32 cellular contexts compared by ENCODE assay signal in genomic region chr6:70336976-70337375, GRCh38. TPM values are rescaled to one million over a fixed set of nuclear protein-coding genes. Genes with fewer than 3 reads are reported as not detected.
"Had no signal": no experiment of that assay in that cellular context is flagged by ENCODE, and none has a peak within 500 bp of the region (broad histone marks: within the 10 kb centered on the region; RNA-seq: fewer than 3 reads in every experiment).

No MANE protein-coding gene starts in this region.

- H3K4me2 ChIP-seq: neural progenitor cell had no signal

- H3K27ac Mint-ChIP-seq: effector memory CD8-positive, alpha-beta T cell; immature natural killer cell; naive thymus-derived CD4-positive, alpha-beta T cell; nephron; neural progenitor cell; stimulated activated naive B cell treated with anti-CD40 and anti-IgM and Interleukin-4, amounts not matched to agents 10 μg/mL and 1 μg/mL and 100 μg/mL, for 72 hours; stimulated activated naive CD8-positive, alpha-beta T cell treated with anti-CD3 and anti-CD28 coated beads, Interleukin-15, Interleukin-2, amounts not matched to agents 100 ng/mL and 50 ng/mL, for 24 hours had no signal

- H3K9ac ChIP-seq: neural progenitor cell had no signal

- H3K27me3 ChIP-seq: esophagus squamous epithelium, heart right ventricle, neural progenitor cell, ovary, sigmoid colon, tibial nerve, upper lobe of right lung, uterus had no signal

- H3K4me1 ChIP-seq: esophagus squamous epithelium, heart right ventricle, lower lobe of right lung, neural progenitor cell, psoas muscle, sigmoid colon, tibial nerve, upper lobe of right lung, uterus had no signal

- ATAC-seq: effector memory CD8-positive, alpha-beta T cell; heart right ventricle; left ventricle myocardium superior; naive thymus-derived CD4-positive, alpha-beta T cell; psoas muscle; stimulated activated naive B cell treated with anti-CD40 and anti-IgM and Interleukin-4, amounts not matched to agents 10 μg/mL and 1 μg/mL and 100 μg/mL, for 72 hours; upper lobe of right lung had no signal

- H3K36me3 Mint-ChIP-seq: immature natural killer cell; neural progenitor cell; stimulated activated naive B cell treated with anti-CD40 and anti-IgM and Interleukin-4, amounts not matched to agents 10 μg/mL and 1 μg/mL and 100 μg/mL, for 72 hours had no signal

- H3K36me3 ChIP-seq: esophagus squamous epithelium, heart right ventricle, lower lobe of right lung, neural progenitor cell, ovary, sigmoid colon, thoracic aorta, tibial nerve, upper lobe of right lung, uterus had no signal

- DNase-seq: effector memory CD8-positive, alpha-beta T cell; esophagus squamous epithelium; foreskin melanocyte; glutamatergic neuron; heart right ventricle; hypothalamus; immature natural killer cell; islet precursor cell; kidney glomerular epithelial cell; left ventricle myocardium superior; lower lobe of right lung; naive thymus-derived CD4-positive, alpha-beta T cell; occipital lobe; ovary; psoas muscle; right cardiac atrium; sigmoid colon; stimulated activated CD4-positive, alpha-beta T cell treated with anti-CD3 and anti-CD28 coated beads, Interleukin-15, amount 100 ng/mL, for 24 hours; stimulated activated CD4-positive, alpha-beta T cell treated with anti-CD3 and anti-CD28 coated beads, Interleukin-2, amount 100 ng/mL, for 48 hours; stimulated activated naive B cell treated with anti-CD40 and anti-IgM and Interleukin-4, amounts not matched to agents 10 μg/mL and 1 μg/mL and 100 μg/mL, for 72 hours; upper lobe of right lung; uterus had no signal

- H3K27ac ChIP-seq: coronary artery, esophagus squamous epithelium, heart right ventricle, lower lobe of right lung, neural progenitor cell, ovary, psoas muscle, sigmoid colon, thoracic aorta, tibial nerve, upper lobe of right lung, uterus had no signal

- H3K9me3 ChIP-seq: lower lobe of right lung, ovary, psoas muscle, sigmoid colon, thoracic aorta, upper lobe of right lung, uterus had no signal

- H3K4me1 Mint-ChIP-seq: immature natural killer cell; naive thymus-derived CD4-positive, alpha-beta T cell; nephron; neural progenitor cell; stimulated activated naive B cell treated with anti-CD40 and anti-IgM and Interleukin-4, amounts not matched to agents 10 μg/mL and 1 μg/mL and 100 μg/mL, for 72 hours had no signal

- H3K9me3 Mint-ChIP-seq: stimulated activated naive CD8-positive, alpha-beta T cell treated with anti-CD3 and anti-CD28 coated beads, Interleukin-15, Interleukin-2, amounts not matched to agents 100 ng/mL and 50 ng/mL, for 24 hours had no signal

- H3K4me3 Mint-ChIP-seq: effector memory CD8-positive, alpha-beta T cell; immature natural killer cell; naive thymus-derived CD4-positive, alpha-beta T cell; nephron; neural progenitor cell; stimulated activated naive B cell treated with anti-CD40 and anti-IgM and Interleukin-4, amounts not matched to agents 10 μg/mL and 1 μg/mL and 100 μg/mL, for 72 hours; stimulated activated naive CD8-positive, alpha-beta T cell treated with anti-CD3 and anti-CD28 coated beads, Interleukin-15, Interleukin-2, amounts not matched to agents 100 ng/mL and 50 ng/mL, for 24 hours had no signal

- H3K4me3 ChIP-seq: coronary artery, esophagus squamous epithelium, heart right ventricle, lower lobe of right lung, neural progenitor cell, ovary, psoas muscle, sigmoid colon, thoracic aorta, tibial nerve, upper lobe of right lung, uterus had no signal

- FAIRE-seq: endometrium had no signal

RNA-seq across cellular contexts. Expression of gene COL9A1, which starts 34.1 kb away (rescaled TPM):
- total RNA-seq: dermis microvascular lymphatic vessel endothelial cell; left ventricle myocardium superior; lower lobe of right lung; mesenteric fat pad; naive thymus-derived CD4-positive, alpha-beta T cell; psoas muscle; renal cortical epithelial cell; thoracic aorta; upper lobe of right lung had no signal
- polyA plus RNA-seq: immature natural killer cell; naive thymus-derived CD4-positive, alpha-beta T cell had no signal
